In genomic region chr2:212912445-212913103, GRCh38 we compare ENCODE assay signal across 10 cellular contexts.
DNase-seq lines count a peak whose midpoint lies in the region; ATAC-seq and TF ChIP-seq lines count a peak whose summit lies in the region.
"Had no signal": no experiment of that assay in that cellular context is flagged by ENCODE, and none has a peak within 500 bp of the region (broad histone marks: within the 10 kb centered on the region; RNA-seq: fewer than 3 reads in every experiment).

No MANE protein-coding gene starts in this region.

- no peak overlapping the region for H3K4me3 Mint-ChIP-seq in glutamatergic neuron (ENCODE audit: unreplicated experiment)

- peak; percentile 82 for ATAC-seq in SK-N-SH treated with all-trans-retinoic acid at 6 μM for 48 hours
- ATAC-seq in HG03460 (IDR thresholded peaks at IDR 0.05; ENCODE audit: unreplicated experiment) = no peak

- H3K36me3 Mint-ChIP-seq in glutamatergic neuron (ENCODE audit: unreplicated experiment) = no peaks in the 10 kb centered on the region

- peak; percentile 57 for DNase-seq in H4 (ENCODE audit: low spot score)
- peak; percentile 79 for DNase-seq in fibroblast of villous mesenchyme (ENCODE audit: low read depth)
- peak; percentile 57 for DNase-seq in skeletal muscle cell (ENCODE audit: low read depth)
- no peak for DNase-seq in NCI-H2196 treated with DMSO at 0.1 percent for 48 hours (lab: John Stamatoyannopoulos, UW; ENCODE audit: unreplicated experiment)
- DNase-seq in Karpas-422 = no peak
- no peak for DNase-seq in glutamatergic neuron
- DNase-seq: activated CD4-positive, alpha-beta T cell treated with anti-CD3 and anti-CD28 coated beads for 48 hours had no signal

- no peaks in the 10 kb centered on the region for H3K9me2 ChIP-seq in Karpas-422 (replicated peaks; ENCODE audit: insufficient read depth, low read length)

- H3K4me3 ChIP-seq in fibroblast of villous mesenchyme (ENCODE audit: low read depth, low read length) (no peak overlapping the region), skeletal muscle cell (ENCODE audit: low read depth, low read length) (no peak overlapping the region), Karpas-422 (ENCODE audit: low read length) (no peak overlapping the region)
- H3K4me3 ChIP-seq: cardiac muscle cell had no signal

- TF ChIP-seq CTCF in fibroblast of villous mesenchyme (IDR thresholded peaks at IDR 0.05; ENCODE audit: insufficient read depth, low read depth, low read length) = no peak
- no peak for TF ChIP-seq CTCF in glutamatergic neuron (IDR thresholded peaks at IDR 0.05; ENCODE audit: partially characterized antibody, unreplicated experiment)

- no peaks in the 10 kb centered on the region for H3K9me3 Mint-ChIP-seq in glutamatergic neuron (ENCODE audit: unreplicated experiment)

- H3K27me3 ChIP-seq in Karpas-422 (ENCODE audit: low read length) = no peaks in the 10 kb centered on the region
- H3K27me3 ChIP-seq: cardiac muscle cell had no signal

- no peaks in the 10 kb centered on the region for H3K27me3 Mint-ChIP-seq in glutamatergic neuron (ENCODE audit: unreplicated experiment)

- H3K4me2 ChIP-seq in Karpas-422 (ENCODE audit: low read depth, low read length, poor library complexity, severe bottlenecking) = no peak overlapping the region

- no peaks in the 10 kb centered on the region for H4K20me1 ChIP-seq in Karpas-422 (ENCODE audit: insufficient read depth, low read depth, low read length)

- no peak overlapping the region for H3K27ac ChIP-seq in Karpas-422 (ENCODE audit: low read length)
- H3K27ac ChIP-seq: cardiac muscle cell had no signal

- no peak overlapping the region for H3K27ac Mint-ChIP-seq in glutamatergic neuron (ENCODE audit: unreplicated experiment)

- no peaks in the 10 kb centered on the region for H3K79me2 ChIP-seq in Karpas-422 (ENCODE audit: low read length)

- H3K9ac ChIP-seq in Karpas-422 (ENCODE audit: low read length) = no peak overlapping the region

- no peaks in the 10 kb centered on the region for H3K36me3 ChIP-seq in Karpas-422 (ENCODE audit: insufficient read depth, low read length)
- H3K36me3 ChIP-seq: cardiac muscle cell had no signal

- no peak overlapping the region for H2AFZ ChIP-seq in Karpas-422 (ENCODE audit: low read length)

- no peaks in the 10 kb centered on the region for H3K4me1 Mint-ChIP-seq in glutamatergic neuron (ENCODE audit: low read depth, unreplicated experiment)

- H3K4me1 ChIP-seq in Karpas-422 (ENCODE audit: low read length) = no peaks in the 10 kb centered on the region

- H3K9me3 ChIP-seq in Karpas-422 (ENCODE audit: low read length) = no peaks in the 10 kb centered on the region

TF ChIP-seq in SK-N-SH treated with all-trans-retinoic acid at 6 μM for 48 hours, 23 proteins besides CTCF, POLR2A, EP300 and RAD21:
- TF ChIP-seq, protein P1, sequence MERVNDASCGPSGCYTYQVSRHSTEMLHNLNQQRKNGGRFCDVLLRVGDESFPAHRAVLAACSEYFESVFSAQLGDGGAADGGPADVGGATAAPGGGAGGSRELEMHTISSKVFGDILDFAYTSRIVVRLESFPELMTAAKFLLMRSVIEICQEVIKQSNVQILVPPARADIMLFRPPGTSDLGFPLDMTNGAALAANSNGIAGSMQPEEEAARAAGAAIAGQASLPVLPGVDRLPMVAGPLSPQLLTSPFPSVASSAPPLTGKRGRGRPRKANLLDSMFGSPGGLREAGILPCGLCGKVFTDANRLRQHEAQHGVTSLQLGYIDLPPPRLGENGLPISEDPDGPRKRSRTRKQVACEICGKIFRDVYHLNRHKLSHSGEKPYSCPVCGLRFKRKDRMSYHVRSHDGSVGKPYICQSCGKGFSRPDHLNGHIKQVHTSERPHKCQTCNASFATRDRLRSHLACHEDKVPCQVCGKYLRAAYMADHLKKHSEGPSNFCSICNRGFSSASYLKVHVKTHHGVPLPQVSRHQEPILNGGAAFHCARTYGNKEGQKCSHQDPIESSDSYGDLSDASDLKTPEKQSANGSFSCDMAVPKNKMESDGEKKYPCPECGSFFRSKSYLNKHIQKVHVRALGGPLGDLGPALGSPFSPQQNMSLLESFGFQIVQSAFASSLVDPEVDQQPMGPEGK (CRISPR knock-in tag; IDR thresholded peaks at IDR 0.05; ENCODE audit: borderline replicate concordance) = no peak
- TF ChIP-seq OSR1 (CRISPR knock-in tag; IDR thresholded peaks at IDR 0.05) = no peak
- TF ChIP-seq, protein P2, sequence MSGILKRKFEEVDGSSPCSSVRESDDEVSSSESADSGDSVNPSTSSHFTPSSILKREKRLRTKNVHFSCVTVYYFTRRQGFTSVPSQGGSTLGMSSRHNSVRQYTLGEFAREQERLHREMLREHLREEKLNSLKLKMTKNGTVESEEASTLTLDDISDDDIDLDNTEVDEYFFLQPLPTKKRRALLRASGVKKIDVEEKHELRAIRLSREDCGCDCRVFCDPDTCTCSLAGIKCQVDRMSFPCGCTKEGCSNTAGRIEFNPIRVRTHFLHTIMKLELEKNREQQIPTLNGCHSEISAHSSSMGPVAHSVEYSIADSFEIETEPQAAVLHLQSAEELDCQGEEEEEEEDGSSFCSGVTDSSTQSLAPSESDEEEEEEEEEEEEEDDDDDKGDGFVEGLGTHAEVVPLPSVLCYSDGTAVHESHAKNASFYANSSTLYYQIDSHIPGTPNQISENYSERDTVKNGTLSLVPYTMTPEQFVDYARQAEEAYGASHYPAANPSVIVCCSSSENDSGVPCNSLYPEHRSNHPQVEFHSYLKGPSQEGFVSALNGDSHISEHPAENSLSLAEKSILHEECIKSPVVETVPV (CRISPR knock-in tag; IDR thresholded peaks at IDR 0.05) = no peak
- no peak for TF ChIP-seq ZFP30 (CRISPR knock-in tag; IDR thresholded peaks at IDR 0.05)
- TF ChIP-seq TSHZ2 (CRISPR knock-in tag; IDR thresholded peaks at IDR 0.05) = no peak
- no peak for TF ChIP-seq ZC3H10 (CRISPR knock-in tag; IDR thresholded peaks at IDR 0.05)
- TF ChIP-seq CREB5 (CRISPR knock-in tag; IDR thresholded peaks at IDR 0.05; ENCODE audit: low read depth) = no peak
- TF ChIP-seq CSDC2 (CRISPR knock-in tag; IDR thresholded peaks at IDR 0.05) = no peak
- no peak for TF ChIP-seq ARNTL (CRISPR knock-in tag; IDR thresholded peaks at IDR 0.05; ENCODE audit: borderline replicate concordance, low read depth)
- no peak for TF ChIP-seq PPARA (CRISPR knock-in tag; IDR thresholded peaks at IDR 0.05; ENCODE audit: borderline replicate concordance)
- no peak for TF ChIP-seq ZNF8 (CRISPR knock-in tag; IDR thresholded peaks at IDR 0.05)
- TF ChIP-seq ZNF70 (CRISPR knock-in tag; IDR thresholded peaks at IDR 0.05) = no peak
- TF ChIP-seq, protein P3, sequence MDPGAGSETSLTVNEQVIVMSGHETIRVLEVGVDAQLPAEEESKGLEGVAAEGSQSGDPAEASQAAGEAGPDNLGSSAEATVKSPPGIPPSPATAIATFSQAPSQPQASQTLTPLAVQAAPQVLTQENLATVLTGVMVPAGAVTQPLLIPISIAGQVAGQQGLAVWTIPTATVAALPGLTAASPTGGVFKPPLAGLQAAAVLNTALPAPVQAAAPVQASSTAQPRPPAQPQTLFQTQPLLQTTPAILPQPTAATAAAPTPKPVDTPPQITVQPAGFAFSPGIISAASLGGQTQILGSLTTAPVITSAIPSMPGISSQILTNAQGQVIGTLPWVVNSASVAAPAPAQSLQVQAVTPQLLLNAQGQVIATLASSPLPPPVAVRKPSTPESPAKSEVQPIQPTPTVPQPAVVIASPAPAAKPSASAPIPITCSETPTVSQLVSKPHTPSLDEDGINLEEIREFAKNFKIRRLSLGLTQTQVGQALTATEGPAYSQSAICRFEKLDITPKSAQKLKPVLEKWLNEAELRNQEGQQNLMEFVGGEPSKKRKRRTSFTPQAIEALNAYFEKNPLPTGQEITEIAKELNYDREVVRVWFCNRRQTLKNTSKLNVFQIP (CRISPR knock-in tag; IDR thresholded peaks at IDR 0.05; ENCODE audit: borderline replicate concordance, low read depth) = no peak
- no peak for TF ChIP-seq TCF4 (CRISPR knock-in tag; IDR thresholded peaks at IDR 0.05; ENCODE audit: borderline replicate concordance)
- no peak for TF ChIP-seq ISL1 (CRISPR knock-in tag; IDR thresholded peaks at IDR 0.05)

Comparison
In these comparisons a context has a peak if more than half of its experiments do, and no peak if none do; other contexts are left out.
1. DNase-seq: peak in H4 (single experiment), fibroblast of villous mesenchyme (single experiment) and skeletal muscle cell (single experiment); none in NCI-H2196 treated with DMSO at 0.1 percent for 48 hours (single experiment), Karpas-422 (single experiment) and glutamatergic neuron (single experiment).